In genomic region chr12:17976202-17976601, GRCh38 we compare ENCODE assay signal across 15 cellular contexts.
DNase-seq lines count a peak whose midpoint lies in the region; ATAC-seq, FAIRE-seq and TF ChIP-seq lines count a peak whose summit lies in the region.
"Had no signal": no experiment of that assay in that cellular context is flagged by ENCODE, and none has a peak within 500 bp of the region (broad histone marks: within the 10 kb centered on the region; RNA-seq: fewer than 3 reads in every experiment).

No MANE protein-coding gene starts in this region.

- H3K27ac ChIP-seq in A549 (no peak overlapping the region), GM23248 (no peak overlapping the region), foreskin keratinocyte (no peak overlapping the region)
- H3K27ac ChIP-seq: adrenal gland; BLaER1 treated with 17β-estradiol and CSF1 and Interleukin-3, amounts not matched to agents 10 nM and 100 nM; upper lobe of right lung had no signal

- peak; percentile 19 to 66; a peak in 2 of 5 replicates for TF ChIP-seq RAD21 in A549 (conservative IDR thresholded peaks at IDR 0.05 in 1 of 2, IDR thresholded peaks at IDR 0.05 in 1 of 2)

- TF ChIP-seq POLR2A in A549 (IDR thresholded peaks at IDR 0.05; ENCODE audit: low read length) = no peak

- H3K27me3 ChIP-seq in GM23248 (replicated peaks; ENCODE audit: insufficient read depth) (no peaks in the 10 kb centered on the region), foreskin keratinocyte (no peaks in the 10 kb centered on the region)
- H3K27me3 ChIP-seq: adrenal gland; BLaER1 treated with 17β-estradiol and CSF1 and Interleukin-3, amounts not matched to agents 10 nM and 100 nM; upper lobe of right lung had no signal

- H3F3A ChIP-seq in GM23248 (ENCODE audit: insufficient read depth) = no peaks in the 10 kb centered on the region

- no peak overlapping the region for H3K9ac ChIP-seq in GM23248
- H3K9ac ChIP-seq: BLaER1 treated with 17β-estradiol and CSF1 and Interleukin-3, amounts not matched to agents 10 nM and 100 nM had no signal

- no peaks in the 10 kb centered on the region for H3K79me2 ChIP-seq in GM23248 (ENCODE audit: insufficient read depth)

- H3K9me3 ChIP-seq in A549 (no peaks in the 10 kb centered on the region), GM23248 (ENCODE audit: low read depth) (no peaks in the 10 kb centered on the region)
- H3K9me3 ChIP-seq: adrenal gland; BLaER1 treated with 17β-estradiol and CSF1 and Interleukin-3, amounts not matched to agents 10 nM and 100 nM; upper lobe of right lung had no signal

- intact Hi-C loops in activated CD4-positive, alpha-beta memory T cell treated with anti-CD3 and anti-CD28 coated beads for 36 hours (cut with micrococcal nuclease) = no loop called here

- no peaks in the 10 kb centered on the region for H3K9me2 ChIP-seq in GM23248 (ENCODE audit: insufficient read depth)

- peak in 1 of 2 experiments; percentile 64; a peak in 4 of 6 replicates for ATAC-seq in A549
- ATAC-seq in foreskin keratinocyte = no peak
- ATAC-seq: right cardiac atrium, upper lobe of right lung had no signal

- DNase-seq in A549 (ENCODE audit: low read depth in 1 of 2, low spot score in 1 of 2) (peak in 1 of 2 experiments; percentile 24), GM23248 (peak; percentile 13), OCI-M1 (lab: John Stamatoyannopoulos, UW) (peak; percentile 10), foreskin keratinocyte (peak in 1 of 2 donors; percentile 6), NCI-H1092 (lab: John Stamatoyannopoulos, UW) (no peak), DMS79 (lab: John Stamatoyannopoulos, UW) (no peak)
- no peak for DNase-seq in activated T-cell treated with anti-CD3 and anti-CD28 coated beads, Interleukin-2, amount 50 U/mL, for 24 hours
- no peak for DNase-seq in activated CD4-positive, alpha-beta memory T cell treated with anti-CD3 and anti-CD28 coated beads for 36 hours
- DNase-seq: activated CD8-positive, alpha-beta memory T cell treated with anti-CD3 and anti-CD28 coated beads, Interleukin-2, amount 50 U/mL, for 48 hours; adrenal gland; KG1; right cardiac atrium; T-helper 2 cell; upper lobe of right lung had no signal

- H3K9me3 Mint-ChIP-seq in activated T-cell treated with anti-CD3 and anti-CD28 coated beads, Interleukin-2, amount 50 U/mL, for 24 hours = peaks cover 4% of the 10 kb centered on the region
- peaks cover 5% of the 10 kb centered on the region for H3K9me3 Mint-ChIP-seq in activated CD4-positive, alpha-beta memory T cell treated with anti-CD3 and anti-CD28 coated beads for 36 hours

- 41% methylated on average over 5 of the region's 5 CpGs for WGBS in A549 (ENCODE audit: missing lambda C conversion rate)
- 19 to 25% methylated on average over 5 of the region's 5 CpGs for WGBS in GM23248 (ENCODE audit: low coverage in 1 of 2, low lambda C conversion rate in 2 of 2, missing lambda C conversion rate in 2 of 2), 2 experiments

- H3K4me3 ChIP-seq in A549 = no peak overlapping the region
- H3K4me3 ChIP-seq in GM23248 = no peak overlapping the region
- H3K4me3 ChIP-seq: adrenal gland; BLaER1 treated with 17β-estradiol and CSF1 and Interleukin-3, amounts not matched to agents 10 nM and 100 nM; upper lobe of right lung had no signal

- peaks cover 4% of the 10 kb centered on the region; the same call in 1 of the 3 replicates for H3K4me1 ChIP-seq in A549
- no peaks in the 10 kb centered on the region for H3K4me1 ChIP-seq in GM23248 (ENCODE audit: insufficient read depth)
- no peaks in the 10 kb centered on the region for H3K4me1 ChIP-seq in foreskin keratinocyte
- H3K4me1 ChIP-seq: adrenal gland; BLaER1 treated with 17β-estradiol and CSF1 and Interleukin-3, amounts not matched to agents 10 nM and 100 nM; upper lobe of right lung had no signal

- H3K36me3 Mint-ChIP-seq in activated T-cell treated with anti-CD3 and anti-CD28 coated beads, Interleukin-2, amount 50 U/mL, for 24 hours (ENCODE audit: low read depth) = no peaks in the 10 kb centered on the region
- no peaks in the 10 kb centered on the region for H3K36me3 Mint-ChIP-seq in activated CD4-positive, alpha-beta memory T cell treated with anti-CD3 and anti-CD28 coated beads for 36 hours

- H3K4me2 ChIP-seq in A549 (no peak overlapping the region), GM23248 (ENCODE audit: unreplicated experiment) (no peak overlapping the region)
- H3K4me2 ChIP-seq: BLaER1 treated with 17β-estradiol and CSF1 and Interleukin-3, amounts not matched to agents 10 nM and 100 nM had no signal

- no peak overlapping the region for H2AFZ ChIP-seq in GM23248

- no peak for TF ChIP-seq CTCF in A549 (IDR thresholded peaks at IDR 0.05)
- peak; percentile 25 for TF ChIP-seq CTCF in foreskin keratinocyte (conservative IDR thresholded peaks at IDR 0.05)

- no peaks in the 10 kb centered on the region for H4K20me1 ChIP-seq in GM23248 (ENCODE audit: insufficient read depth)
- H4K20me1 ChIP-seq: BLaER1 treated with 17β-estradiol and CSF1 and Interleukin-3, amounts not matched to agents 10 nM and 100 nM had no signal

- no peak overlapping the region for H3K4me3 Mint-ChIP-seq in activated T-cell treated with anti-CD3 and anti-CD28 coated beads, Interleukin-2, amount 50 U/mL, for 24 hours
- H3K4me3 Mint-ChIP-seq in activated CD4-positive, alpha-beta memory T cell treated with anti-CD3 and anti-CD28 coated beads for 36 hours = no peak overlapping the region

- CTCF ChIA-PET in A549 (lab: Yijun Ruan, JAX) = interaction anchor here (1.2 to 1.4 kb wide), 2 partner anchors 15 to 1036 kb away, joined by 3 to 7 read pairs; no protein-coding TSS in a partner anchor
- CTCF ChIA-PET in activated CD4-positive, alpha-beta memory T cell treated with anti-CD3 and anti-CD28 coated beads for 36 hours (lab: Charles Lee) = no interaction called here

- TF ChIP-seq EP300 in A549 (IDR thresholded peaks at IDR 0.05) = no peak

- in situ Hi-C loops in GM23248 (cut with MboI) = no loop called here

- no peak overlapping the region for H3K27ac Mint-ChIP-seq in activated T-cell treated with anti-CD3 and anti-CD28 coated beads, Interleukin-2, amount 50 U/mL, for 24 hours
- H3K27ac Mint-ChIP-seq in activated CD4-positive, alpha-beta memory T cell treated with anti-CD3 and anti-CD28 coated beads for 36 hours = no peak overlapping the region

- FAIRE-seq in A549 (lab: Jason Lieb, UNC) = no peak

- no peaks in the 10 kb centered on the region for H3K4me1 Mint-ChIP-seq in activated T-cell treated with anti-CD3 and anti-CD28 coated beads, Interleukin-2, amount 50 U/mL, for 24 hours (ENCODE audit: low read depth)
- H3K4me1 Mint-ChIP-seq in activated CD4-positive, alpha-beta memory T cell treated with anti-CD3 and anti-CD28 coated beads for 36 hours (ENCODE audit: low read depth) = no peaks in the 10 kb centered on the region

- no peaks in the 10 kb centered on the region for H3K27me3 Mint-ChIP-seq in activated T-cell treated with anti-CD3 and anti-CD28 coated beads, Interleukin-2, amount 50 U/mL, for 24 hours
- no peaks in the 10 kb centered on the region for H3K27me3 Mint-ChIP-seq in activated CD4-positive, alpha-beta memory T cell treated with anti-CD3 and anti-CD28 coated beads for 36 hours

- POLR2A ChIA-PET in A549 (lab: Yijun Ruan, JAX) = no interaction called here
- POLR2A ChIA-PET in activated CD4-positive, alpha-beta memory T cell treated with anti-CD3 and anti-CD28 coated beads for 36 hours (lab: Charles Lee) = no interaction called here

- no peaks in the 10 kb centered on the region for H3K36me3 ChIP-seq in GM23248 (ENCODE audit: low read depth)
- H3K36me3 ChIP-seq: adrenal gland; BLaER1 treated with 17β-estradiol and CSF1 and Interleukin-3, amounts not matched to agents 10 nM and 100 nM; upper lobe of right lung had no signal

TF ChIP-seq in A549, 52 proteins besides CTCF, POLR2A, EP300 and RAD21:
- TF ChIP-seq TFCP2L1 (CRISPR knock-in tag; IDR thresholded peaks at IDR 0.05) (no peak), CBX2 (IDR thresholded peaks at IDR 0.05; ENCODE audit: borderline replicate concordance, low read depth) (no peak), CHD4 (IDR thresholded peaks at IDR 0.05; ENCODE audit: borderline replicate concordance) (no peak), ATOH8 (CRISPR knock-in tag; IDR thresholded peaks at IDR 0.05; ENCODE audit: low read depth) (no peak)

Comparison
In these comparisons a context has a peak if more than half of its experiments do, and no peak if none do; other contexts are left out.
1. DNase-seq: peak in GM23248 (single experiment) and OCI-M1 (single experiment); none in activated T-cell treated with anti-CD3 and anti-CD28 coated beads, Interleukin-2, amount 50 U/mL, for 24 hours (single experiment), NCI-H1092 (single experiment), activated CD4-positive, alpha-beta memory T cell treated with anti-CD3 and anti-CD28 coated beads for 36 hours (single experiment) and DMS79 (single experiment).